Comparison of ENCODE assay signal across 8 cellular contexts in genomic region chr17:75633484-75634375, GRCh38. TPM values are rescaled to one million over a fixed set of nuclear protein-coding genes. Genes with fewer than 3 reads are reported as not detected.
DNase-seq lines count a peak whose midpoint lies in the region; ATAC-seq and TF ChIP-seq lines count a peak whose summit lies in the region.

No MANE protein-coding gene starts in this region.

- H3K4me1 Mint-ChIP-seq in effector memory CD8-positive, alpha-beta T cell (ENCODE audit: low read depth in 2 of 2): peaks cover 5 to 11% of the 10 kb centered on the region in 2 donors

- no peak overlapping the region for H3K4me3 ChIP-seq in AG09309 (ENCODE audit: control insufficient read depth, low read depth, low read length)
- peak overlapping the region; percentile 4 for H3K4me3 ChIP-seq in lower lobe of right lung

- peaks cover 3% of the 10 kb centered on the region for H3K36me3 Mint-ChIP-seq in effector memory CD8-positive, alpha-beta T cell (ENCODE audit: insufficient read depth)

- H3K27ac ChIP-seq in lower lobe of right lung: peak overlapping the region; percentile 80

- peaks cover 20% of the 10 kb centered on the region for H3K36me3 ChIP-seq in lower lobe of right lung

- intact Hi-C loops in lower lobe of right lung (cut with DNase I): no loop called here

- DNase-seq in AG09309 (ENCODE audit: low read depth): peak; percentile 51
- peak; percentile 85 for DNase-seq in HCEC 1CT
- peak; percentile 87 for DNase-seq in NCI-H460 (ENCODE audit: extremely low read depth, low read depth)
- DNase-seq in activated CD4-positive, alpha-beta T cell treated with anti-CD3 and anti-CD28 coated beads, Interleukin-2, amount 50 U/mL, for 4 hours: peak; percentile 53 to 54
- DNase-seq in effector memory CD8-positive, alpha-beta T cell: peak; percentile 28 to 45 (median 29)
- peak; percentile 91 for DNase-seq in lower lobe of right lung
- peak; percentile 19 to 43 (median 23) for DNase-seq in stimulated activated CD4-positive, alpha-beta T cell treated with anti-CD3 and anti-CD28 coated beads, TNF-alpha, amount 100 ng/mL, for 24 hours (ENCODE audit: low read depth in 3 of 3)
- no peak for DNase-seq in NK-92 treated with Interleukin-12 subunit alpha and Interleukin-12 subunit beta, amount 100 ng/mL, for 24 hours (lab: John Stamatoyannopoulos, UW)

- H3K9me3 ChIP-seq in lower lobe of right lung: no peaks in the 10 kb centered on the region

- TF ChIP-seq CTCF in AG09309 (IDR thresholded peaks at IDR 0.05; ENCODE audit: control insufficient read depth, insufficient read depth, low read depth, low read length, missing control alignments) (peak; percentile 78), lower lobe of right lung (IDR thresholded peaks at IDR 0.05) (peak; percentile 45)

- H3K4me3 Mint-ChIP-seq in effector memory CD8-positive, alpha-beta T cell: no peak overlapping the region

- H3K27me3 ChIP-seq in lower lobe of right lung (ENCODE audit: low read depth): no peaks in the 10 kb centered on the region

- H3K27ac Mint-ChIP-seq in effector memory CD8-positive, alpha-beta T cell: peak overlapping the region in 1 of 2 donors; percentile 68

- peak; percentile 20 for ATAC-seq in effector memory CD8-positive, alpha-beta T cell (replicated peaks)
- ATAC-seq in lower lobe of right lung: peak; percentile 79 to 80

- no peaks in the 10 kb centered on the region for H3K9me3 Mint-ChIP-seq in effector memory CD8-positive, alpha-beta T cell

- H3K27me3 Mint-ChIP-seq in effector memory CD8-positive, alpha-beta T cell: no peaks in the 10 kb centered on the region

- H3K4me1 ChIP-seq in lower lobe of right lung: peaks cover 39% of the 10 kb centered on the region

RNA-seq across cellular contexts. Expression of gene SMIM5, which starts 0.5 kb away (rescaled TPM):
- 0.02 TPM in 1 of 2 replicates, not detected in the other for total RNA-seq in NCI-H460 (2014; rRNA removed; shearing (Covaris generic))
- not detected in 2 replicates for polyA plus RNA-seq in NCI-H460 (2014; cell fraction: nucleus; rRNA removed)
- 2.7 TPM for total RNA-seq in lower lobe of right lung

RNA-seq across cellular contexts. Expression of gene RECQL5, which starts 33.2 kb away (rescaled TPM):
- total RNA-seq in NCI-H460 (2014; rRNA removed; shearing (Covaris generic)): 23.5 and 25.5 TPM in 2 replicates
- polyA plus RNA-seq in NCI-H460 (2014; cell fraction: nucleus; rRNA removed): 51.7 and 92.1 TPM in 2 replicates
- 39.4 TPM for total RNA-seq in lower lobe of right lung

RNA-seq across cellular contexts. Expression of gene SAP30BP, which starts 33.4 kb away (rescaled TPM):
- 57.3 and 62.1 TPM in 2 replicates for total RNA-seq in NCI-H460 (2014; rRNA removed; shearing (Covaris generic))
- polyA plus RNA-seq in NCI-H460 (2014; cell fraction: nucleus; rRNA removed): 75.6 and 90.2 TPM in 2 replicates
- total RNA-seq in lower lobe of right lung: 73.0 TPM

RNA-seq across cellular contexts. Expression of gene MYO15B, which starts 46.1 kb away (rescaled TPM):
- total RNA-seq in NCI-H460 (2014; rRNA removed; shearing (Covaris generic)): 1.2 and 2.9 TPM in 2 replicates
- 1.1 and 4.5 TPM in 2 replicates for polyA plus RNA-seq in NCI-H460 (2014; cell fraction: nucleus; rRNA removed)
- 181 TPM for total RNA-seq in lower lobe of right lung
